ENCODE assay signal across 34 cellular contexts in the genomic region with DNA sequence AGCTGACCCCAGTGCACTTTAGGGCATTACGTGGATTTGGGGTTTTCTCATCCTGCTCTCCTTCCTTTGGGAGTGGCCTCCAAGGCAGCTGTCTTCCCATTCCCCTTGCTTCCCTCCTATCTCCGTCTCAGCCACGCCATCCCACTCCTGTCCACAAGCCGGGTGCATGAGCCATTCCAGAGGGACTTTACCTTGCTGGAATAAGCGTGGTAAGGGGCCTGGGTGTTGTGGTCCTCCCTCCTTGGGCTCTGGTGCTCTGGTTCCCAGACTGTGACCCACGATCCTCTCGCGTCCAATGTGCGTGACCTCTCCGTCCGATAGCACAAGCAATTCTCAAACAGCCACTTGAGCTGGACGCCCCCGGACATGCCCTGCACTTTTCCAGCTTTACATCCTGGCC.
"Had no signal": no experiment of that assay in that cellular context is flagged by ENCODE, and none has a peak within 500 bp of the region (broad histone marks: within the 10 kb centered on the region; RNA-seq: fewer than 3 reads in every experiment).

No MANE protein-coding gene starts in this region.

- DNase-seq: activated B cell treated with CpG ODN at 0.5 μM for 24 hours; activated CD4-positive, alpha-beta memory T cell treated with anti-CD3 and anti-CD28 coated beads, Interleukin-2, amount 10 ng/mL, durations not matched to agents 7 days and 5 days; activated CD4-positive, alpha-beta T cell treated with anti-CD3 and anti-CD28 coated beads for 4 hours; activated CD4-positive, alpha-beta T cell treated with anti-CD3 and anti-CD28 coated beads, Interleukin-2, amount 10 ng/mL, durations not matched to agents 24 days and 14 days; activated CD4-positive, alpha-beta T cell treated with anti-CD3 and anti-CD28 coated beads, Interleukin-2, amount 50 U/mL, for 1 hour; activated CD4-positive, alpha-beta T cell treated with anti-CD3 and anti-CD28 coated beads, Interleukin-2, amount 50 U/mL, for 4 hours; activated CD4-positive, CD25-positive, alpha-beta regulatory T cell treated with anti-CD3 and anti-CD28 coated beads, Interleukin-2, amount 50 U/mL, for 72 hours; activated CD8-positive, alpha-beta memory T cell treated with anti-CD3 and anti-CD28 coated beads for 24 hours; activated CD8-positive, alpha-beta memory T cell treated with anti-CD3 and anti-CD28 coated beads, Interleukin-2, amount 10 ng/mL, durations not matched to agents 7 days and 5 days; activated CD8-positive, alpha-beta memory T cell treated with anti-CD3 and anti-CD28 coated beads, Interleukin-2, amount 50 U/mL, for 48 hours; activated CD8-positive, alpha-beta T cell treated with anti-CD3 and anti-CD28 coated beads, Interleukin-2, amount 10 ng/mL, durations not matched to agents 7 days and 5 days; activated effector memory CD4-positive, alpha-beta T cell treated with Interleukin-2 at 50 U/mL for 16 hours; activated gamma-delta T cell; activated naive CD4-positive, alpha-beta T cell treated with anti-CD3 and anti-CD28 coated beads, Interleukin-2, amount 10 ng/mL, durations not matched to agents 7 days and 5 days; activated naive CD4-positive, alpha-beta T cell treated with Interleukin-2 at 50 U/mL for 16 hours; activated naive CD8-positive, alpha-beta T cell treated with anti-CD3 and anti-CD28 coated beads, Interleukin-2, amount 10 ng/mL, durations not matched to agents 7 days and 5 days; activated naive CD8-positive, alpha-beta T cell treated with anti-CD3 and anti-CD28 coated beads, Interleukin-2, amount 50 U/mL, for 24 hours; activated T-cell treated with anti-CD3 and anti-CD28 coated beads, Interleukin-2, amount 50 U/mL, for 24 hours; activated T-cell treated with anti-CD3 and anti-CD28 coated beads, Interleukin-2, amount 50 U/mL, for 48 hours; amygdala; anterior cingulate cortex; caudate nucleus; cerebellar nuclear complex; T-helper 2 cell; T-helper 9 cell had no signal

- ATAC-seq: activated CD8-positive, alpha-beta memory T cell treated with anti-CD3 and anti-CD28 coated beads, Interleukin-2, amount 10 ng/mL, durations not matched to agents 7 days and 5 days; activated CD8-positive, alpha-beta T cell treated with anti-CD3 and anti-CD28 coated beads, Interleukin-2, amount 10 ng/mL, durations not matched to agents 7 days and 5 days; activated naive CD8-positive, alpha-beta T cell treated with anti-CD3 and anti-CD28 coated beads, Interleukin-2, amount 50 U/mL, for 24 hours had no signal

- H3K9me3 ChIP-seq: ascending aorta had no signal

- H3K27me3 ChIP-seq: ascending aorta had no signal

- H3K27ac ChIP-seq: ascending aorta, cardiac muscle cell, VCaP had no signal

- H3K4me1 Mint-ChIP-seq: activated B cell treated with CpG ODN at 0.5 μM for 24 hours; brain; central memory CD8-positive, alpha-beta T cell had no signal

- H3K36me3 Mint-ChIP-seq: activated CD8-positive, alpha-beta memory T cell treated with anti-CD3 and anti-CD28 coated beads, Interleukin-2, amount 10 ng/mL, durations not matched to agents 7 days and 5 days; activated naive CD4-positive, alpha-beta T cell treated with anti-CD3 and anti-CD28 coated beads, Interleukin-2, amount 10 ng/mL, durations not matched to agents 7 days and 5 days; activated naive CD4-positive, alpha-beta T cell treated with anti-CD3 and anti-CD28 coated beads, Interleukin-2, amount 50 U/mL, for 24 hours; activated naive CD8-positive, alpha-beta T cell; activated naive CD8-positive, alpha-beta T cell treated with anti-CD3 and anti-CD28 coated beads, Interleukin-2, amount 10 ng/mL, durations not matched to agents 7 days and 5 days; brain had no signal

- H3K4me3 ChIP-seq: ascending aorta, cardiac muscle cell had no signal

- H3K4me3 Mint-ChIP-seq: activated B cell treated with CpG ODN at 0.5 μM for 24 hours; activated CD4-positive, alpha-beta memory T cell treated with anti-CD3 and anti-CD28 coated beads, Interleukin-2, amount 10 ng/mL, durations not matched to agents 7 days and 5 days; activated CD4-positive, alpha-beta T cell treated with anti-CD3 and anti-CD28 coated beads, Interleukin-2, amount 10 ng/mL, durations not matched to agents 24 days and 14 days; activated CD8-positive, alpha-beta memory T cell treated with anti-CD3 and anti-CD28 coated beads, Interleukin-2, amount 10 ng/mL, durations not matched to agents 7 days and 5 days; activated CD8-positive, alpha-beta T cell treated with anti-CD3 and anti-CD28 coated beads, Interleukin-2, amount 10 ng/mL, durations not matched to agents 7 days and 5 days; activated naive CD4-positive, alpha-beta T cell treated with anti-CD3 and anti-CD28 coated beads, Interleukin-2, amount 10 ng/mL, durations not matched to agents 7 days and 5 days; activated naive CD4-positive, alpha-beta T cell treated with anti-CD3 and anti-CD28 coated beads, Interleukin-2, amount 50 U/mL, for 24 hours; activated naive CD8-positive, alpha-beta T cell; activated naive CD8-positive, alpha-beta T cell treated with anti-CD3 and anti-CD28 coated beads, Interleukin-2, amount 10 ng/mL, durations not matched to agents 7 days and 5 days; activated naive CD8-positive, alpha-beta T cell treated with anti-CD3 and anti-CD28 coated beads, Interleukin-2, amount 50 U/mL, for 24 hours; activated T-cell treated with anti-CD3 and anti-CD28 coated beads, Interleukin-2, amount 50 U/mL, for 24 hours; brain; central memory CD8-positive, alpha-beta T cell; T-helper 2 cell treated with Interferon-gamma antibody and Interleukin-4, amounts not matched to agents 5 μg/mL and 100 μg/mL, for 36 hours had no signal

- H3K4me1 ChIP-seq: ascending aorta had no signal

- H3K36me3 ChIP-seq: ascending aorta, cardiac muscle cell had no signal

- H3K27ac Mint-ChIP-seq: activated B cell treated with CpG ODN at 0.5 μM for 24 hours; activated CD4-positive, alpha-beta memory T cell treated with anti-CD3 and anti-CD28 coated beads, Interleukin-2, amount 10 ng/mL, durations not matched to agents 7 days and 5 days; activated CD4-positive, alpha-beta T cell treated with anti-CD3 and anti-CD28 coated beads, Interleukin-2, amount 10 ng/mL, durations not matched to agents 24 days and 14 days; activated CD8-positive, alpha-beta memory T cell treated with anti-CD3 and anti-CD28 coated beads, Interleukin-2, amount 10 ng/mL, durations not matched to agents 7 days and 5 days; activated CD8-positive, alpha-beta T cell treated with anti-CD3 and anti-CD28 coated beads, Interleukin-2, amount 10 ng/mL, durations not matched to agents 7 days and 5 days; activated naive CD4-positive, alpha-beta T cell treated with anti-CD3 and anti-CD28 coated beads, Interleukin-2, amount 10 ng/mL, durations not matched to agents 7 days and 5 days; activated naive CD4-positive, alpha-beta T cell treated with anti-CD3 and anti-CD28 coated beads, Interleukin-2, amount 50 U/mL, for 24 hours; activated naive CD8-positive, alpha-beta T cell; activated naive CD8-positive, alpha-beta T cell treated with anti-CD3 and anti-CD28 coated beads, Interleukin-2, amount 10 ng/mL, durations not matched to agents 7 days and 5 days; activated naive CD8-positive, alpha-beta T cell treated with anti-CD3 and anti-CD28 coated beads, Interleukin-2, amount 50 U/mL, for 24 hours; activated T-cell treated with anti-CD3 and anti-CD28 coated beads, Interleukin-2, amount 50 U/mL, for 24 hours; activated T-helper 2 cell treated with anti-CD3 and anti-CD28 coated beads, Interferon-gamma antibody, Interleukin-2, Interleukin-4, amounts not matched to agents 10 μg/mL and 5 μg/mL and 100 μg/mL, durations not matched to agents 14 hours and 24 hours and 36 hours; brain; T-helper 2 cell treated with Interferon-gamma antibody and Interleukin-4, amounts not matched to agents 5 μg/mL and 100 μg/mL, for 36 hours had no signal

- H3K9me3 Mint-ChIP-seq: activated B cell treated with CpG ODN at 0.5 μM for 24 hours; activated CD4-positive, alpha-beta memory T cell treated with anti-CD3 and anti-CD28 coated beads, Interleukin-2, amount 10 ng/mL, durations not matched to agents 7 days and 5 days; activated CD4-positive, alpha-beta T cell treated with anti-CD3 and anti-CD28 coated beads, Interleukin-2, amount 10 ng/mL, durations not matched to agents 24 days and 14 days; activated naive CD4-positive, alpha-beta T cell treated with anti-CD3 and anti-CD28 coated beads, Interleukin-2, amount 10 ng/mL, durations not matched to agents 7 days and 5 days; activated naive CD4-positive, alpha-beta T cell treated with anti-CD3 and anti-CD28 coated beads, Interleukin-2, amount 50 U/mL, for 24 hours; activated naive CD8-positive, alpha-beta T cell treated with anti-CD3 and anti-CD28 coated beads, Interleukin-2, amount 10 ng/mL, durations not matched to agents 7 days and 5 days; activated naive CD8-positive, alpha-beta T cell treated with anti-CD3 and anti-CD28 coated beads, Interleukin-2, amount 50 U/mL, for 24 hours; activated T-cell treated with anti-CD3 and anti-CD28 coated beads, Interleukin-2, amount 50 U/mL, for 24 hours; activated T-helper 2 cell treated with anti-CD3 and anti-CD28 coated beads, Interferon-gamma antibody, Interleukin-2, Interleukin-4, amounts not matched to agents 10 μg/mL and 5 μg/mL and 100 μg/mL, durations not matched to agents 14 hours and 24 hours and 36 hours; brain; central memory CD8-positive, alpha-beta T cell; T-helper 2 cell treated with Interferon-gamma antibody and Interleukin-4, amounts not matched to agents 5 μg/mL and 100 μg/mL, for 36 hours had no signal
